ENCODE assay signal across 31 cellular contexts in genomic region chr2:218162817-218163216, GRCh38. TPM values are rescaled to one million over a fixed set of nuclear protein-coding genes. Genes with fewer than 3 reads are reported as not detected.
"Had no signal": no experiment of that assay in that cellular context is flagged by ENCODE, and none has a peak within 500 bp of the region (broad histone marks: within the 10 kb centered on the region; RNA-seq: fewer than 3 reads in every experiment).

No MANE protein-coding gene starts in this region.

- H3K36me3 ChIP-seq: esophagus squamous epithelium, neural progenitor cell, ovary, sigmoid colon, tibial nerve, upper lobe of left lung had no signal

- H3K27me3 ChIP-seq: left lung, neural progenitor cell, ovary, sigmoid colon, testis, upper lobe of left lung had no signal

- H3K4me1 Mint-ChIP-seq: nephron, neural progenitor cell had no signal

- H3K4me1 ChIP-seq: neural progenitor cell, psoas muscle, sigmoid colon, testis had no signal

- H3K36me3 Mint-ChIP-seq: neural progenitor cell; stimulated activated memory B cell treated with anti-CD40 and anti-IgM and Interleukin-4, amounts not matched to agents 10 μg/mL and 1 μg/mL and 100 μg/mL, for 72 hours had no signal

- H3K27ac Mint-ChIP-seq: nephron; neural progenitor cell; stimulated activated memory B cell treated with anti-CD40 and anti-IgM and Interleukin-4, amounts not matched to agents 10 μg/mL and 1 μg/mL and 100 μg/mL, for 72 hours had no signal

- H3K9me3 ChIP-seq: esophagus squamous epithelium, left lung, ovary, psoas muscle, sigmoid colon, testis, tibial nerve, upper lobe of left lung had no signal

- H3K27ac ChIP-seq: dorsolateral prefrontal cortex, esophagus squamous epithelium, left lung, neural progenitor cell, ovary, psoas muscle, sigmoid colon, testis, tibial nerve had no signal

- DNase-seq: caudate nucleus; cerebellar nuclear complex; cortex of kidney; dorsolateral prefrontal cortex; effector CD4-positive, alpha-beta T cell; esophagus squamous epithelium; hypothalamus; kidney; left lung; mesendoderm; midbrain; occipital lobe; ovary; posterior cingulate gyrus; psoas muscle; right cardiac atrium; sigmoid colon; stimulated activated CD4-positive, alpha-beta T cell treated with anti-CD3 and anti-CD28 coated beads, Interleukin-2, amount 100 ng/mL, for 24 hours; stimulated activated CD4-positive, alpha-beta T cell treated with anti-CD3 and anti-CD28 coated beads, Interleukin-4, amount 100 ng/mL, for 24 hours; stimulated activated naive CD8-positive, alpha-beta T cell treated with anti-CD3 and anti-CD28 coated beads, Interleukin-15, Interleukin-2, amounts not matched to agents 100 U/mL and 50 U/mL, for 24 hours; substantia nigra; testis; upper lobe of left lung had no signal

- H3K9me3 Mint-ChIP-seq: nephron; neural progenitor cell; stimulated activated memory B cell treated with anti-CD40 and anti-IgM and Interleukin-4, amounts not matched to agents 10 μg/mL and 1 μg/mL and 100 μg/mL, for 72 hours had no signal

- H3K4me3 Mint-ChIP-seq: nephron; neural progenitor cell; stimulated activated memory B cell treated with anti-CD40 and anti-IgM and Interleukin-4, amounts not matched to agents 10 μg/mL and 1 μg/mL and 100 μg/mL, for 72 hours had no signal

- H3K4me3 ChIP-seq: dorsolateral prefrontal cortex, esophagus squamous epithelium, left lung, neural progenitor cell, ovary, psoas muscle, sigmoid colon, testis, tibial nerve, upper lobe of left lung had no signal

RNA-seq across cellular contexts. Expression of gene CXCR1, which starts 3.9 kb away (rescaled TPM):
- total RNA-seq: epithelial cell of proximal tubule, lung microvascular endothelial cell, myocyte, occipital lobe, renal cortical epithelial cell, sigmoid colon had no signal

RNA-seq across cellular contexts. Expression of gene CXCR2, which starts 37.0 kb away (rescaled TPM):
- total RNA-seq: epithelial cell of proximal tubule, lung microvascular endothelial cell, myocyte, renal cortical epithelial cell, sigmoid colon had no signal
